In the genomic region with DNA sequence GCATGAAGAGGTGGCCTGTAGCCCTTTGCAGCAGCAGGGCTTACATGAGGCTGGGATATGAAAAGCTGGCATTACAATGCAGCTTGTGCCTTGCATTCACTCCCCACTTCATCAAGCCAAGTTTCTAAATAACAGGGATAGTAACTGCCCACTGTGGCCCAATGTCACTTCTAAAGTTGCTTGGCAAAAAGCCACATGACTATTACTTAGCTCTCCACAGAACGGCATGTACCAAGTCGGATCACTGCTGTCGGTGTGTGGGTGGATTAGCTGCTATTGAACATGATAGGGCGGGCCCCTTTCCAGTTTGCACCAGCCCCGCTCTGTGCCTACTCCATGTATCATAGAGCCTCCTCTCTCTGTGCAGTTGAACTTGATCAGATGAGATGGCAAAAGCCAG, we compare ENCODE assay signal across 7 cellular contexts.
A peak's percentile ranks its signal among the peaks of the same experiment; 100 is the strongest.
DNase-seq lines count a peak whose midpoint lies in the region; ATAC-seq and TF ChIP-seq lines count a peak whose summit lies in the region.
"Not testable (repeated sequence)": the region's sequence is repeated elsewhere in the genome, so short reads cannot be mapped to it uniquely, and the experiment has no call there.

No MANE protein-coding gene starts in this region.

- not testable (repeated sequence) for H3K4me1 ChIP-seq in RWPE2 (ENCODE audit: insufficient read depth, poor library complexity, severe bottlenecking); heart left ventricle; right lobe of liver; tibial artery

- ATAC-seq in RWPE2 (ENCODE audit: low read depth) = peak; percentile 95
- peak; percentile 86 for ATAC-seq in activated naive CD4-positive, alpha-beta T cell treated with anti-CD3 and anti-CD28 coated beads, Interleukin-2, amount 50 U/mL, for 72 hours
- peak; percentile 98 to 99 (median 98) for ATAC-seq in heart left ventricle
- ATAC-seq in right lobe of liver = peak; percentile 96 to 100 (median 99)
- peak; percentile 99 for ATAC-seq in sciatic nerve

- not testable (repeated sequence) for H3K9me3 ChIP-seq in RWPE2 (ENCODE audit: severe bottlenecking); heart left ventricle; right lobe of liver; tibial artery

- intact Hi-C loops in heart left ventricle (cut with DNase I); right lobe of liver (cut with DNase I); sciatic nerve (cut with DNase I); tibial artery (cut with DNase I; ENCODE audit: low total_unique reads): not testable (repeated sequence)

- not testable (repeated sequence) for TF ChIP-seq CTCF in RWPE2 (IDR thresholded peaks at IDR 0.05; ENCODE audit: poor library complexity, severe bottlenecking); coronary artery (IDR thresholded peaks at IDR 0.05); heart left ventricle (IDR thresholded peaks at IDR 0.05); right lobe of liver (IDR thresholded peaks at IDR 0.05); tibial artery (IDR thresholded peaks at IDR 0.05)

- not testable (repeated sequence) for H3K4me3 ChIP-seq in RWPE2 (ENCODE audit: severe bottlenecking); coronary artery; right lobe of liver; tibial artery
- peak overlapping the region in 1 of 12 donors; percentile 19 for H3K4me3 ChIP-seq in heart left ventricle

- H3K9me3 Mint-ChIP-seq in activated naive CD4-positive, alpha-beta T cell treated with anti-CD3 and anti-CD28 coated beads, Interleukin-2, amount 50 U/mL, for 72 hours = not testable (repeated sequence)

- not testable (repeated sequence) for H3K36me3 ChIP-seq in RWPE2 (ENCODE audit: low read depth); heart left ventricle; right lobe of liver; tibial artery

- DNase-seq in RWPE2 (ENCODE audit: low spot score); activated naive CD4-positive, alpha-beta T cell treated with anti-CD3 and anti-CD28 coated beads, Interleukin-2, amount 50 U/mL, for 72 hours (ENCODE audit: low spot score in 2 of 2); coronary artery (ENCODE audit: low spot score); sciatic nerve (ENCODE audit: low spot score); tibial artery: not testable (repeated sequence)
- DNase-seq in heart left ventricle (peak in 2 of 5 donors; percentile 5 to 35), right lobe of liver (peak in 1 of 3 donors; percentile 27)

- not testable (repeated sequence) for H3K27me3 ChIP-seq in RWPE2 (ENCODE audit: insufficient read depth, poor library complexity, severe bottlenecking); heart left ventricle; right lobe of liver; tibial artery

- H3K27ac ChIP-seq in RWPE2 (ENCODE audit: poor library complexity, severe bottlenecking) = peak overlapping the region; percentile 55
- H3K27ac ChIP-seq in coronary artery = peak overlapping the region; percentile 69 to 82
- H3K27ac ChIP-seq in heart left ventricle = peak overlapping the region in 11 of 12 donors; percentile 52 to 87 (median 71)
- peak overlapping the region; percentile 47 to 72 (median 70) for H3K27ac ChIP-seq in right lobe of liver
- peak overlapping the region; percentile 71 to 78 for H3K27ac ChIP-seq in tibial artery

- H3K27ac Mint-ChIP-seq in activated naive CD4-positive, alpha-beta T cell treated with anti-CD3 and anti-CD28 coated beads, Interleukin-2, amount 50 U/mL, for 72 hours = not testable (repeated sequence)

- H3K36me3 Mint-ChIP-seq in activated naive CD4-positive, alpha-beta T cell treated with anti-CD3 and anti-CD28 coated beads, Interleukin-2, amount 50 U/mL, for 72 hours = not testable (repeated sequence)

- no CpG with 5 or more reads among the region's 5 CpGs for WGBS in heart left ventricle, 4 donors
- no CpG with 5 or more reads among the region's 5 CpGs for WGBS in right lobe of liver (ENCODE audit: insufficient coverage, low coverage, low lambda C conversion rate, missing lambda C conversion rate)

- not testable (repeated sequence) for TF ChIP-seq POLR2A in heart left ventricle (IDR thresholded peaks at IDR 0.05); right lobe of liver (IDR thresholded peaks at IDR 0.05)
